In genomic region chr3:17928502-17929145, GRCh38 we compare ENCODE assay signal across 17 cellular contexts.
A peak's percentile ranks its signal among the peaks of the same experiment; 100 is the strongest.
DNase-seq lines count a peak whose midpoint lies in the region; ATAC-seq and TF ChIP-seq lines count a peak whose summit lies in the region.
"Had no signal": no experiment of that assay in that cellular context is flagged by ENCODE, and none has a peak within 500 bp of the region (broad histone marks: within the 10 kb centered on the region; RNA-seq: fewer than 3 reads in every experiment).

No MANE protein-coding gene starts in this region.

- CTCF ChIA-PET in HEK293 (lab: Yijun Ruan, JAX) = interaction anchor here (0.6 kb wide), 1 partner anchor 68 kb away, joined by 3 read pairs; no protein-coding TSS in a partner anchor

- DNase-seq in left colon = no peak
- no peak for DNase-seq in SHP77 (lab: John Stamatoyannopoulos, UW)
- DNase-seq in stimulated activated CD4-positive, alpha-beta T cell treated with anti-CD3 and anti-CD28 coated beads, Interleukin-4, amount 100 ng/mL, for 24 hours = no peak
- DNase-seq in globus pallidus (ENCODE audit: low spot score) = no peak
- DNase-seq: C1 segment of cervical spinal cord; Calu3; CD4-positive, alpha-beta memory T cell; COR-L47; DMS53; DMS79 treated with DMSO at 0.1 percent for 48 hours; GF-D8; GOT3; H7; HCEC 1CT had no signal

- no peaks in the 10 kb centered on the region for H3K36me3 ChIP-seq in BLaER1
- H3K36me3 ChIP-seq in HEK293 (ENCODE audit: control insufficient read depth in 2 of 2, insufficient read depth in 1 of 2, low read length in 2 of 2) = no peaks in the 10 kb centered on the region

- H3K4me3 ChIP-seq in BLaER1 = no peak overlapping the region
- no peak overlapping the region for H3K4me3 ChIP-seq in HEK293 (ENCODE audit: low read depth, low read length)

- POLR2A ChIA-PET in HEK293 (lab: Yijun Ruan, JAX) = no interaction called here

- H3K9ac ChIP-seq in BLaER1 = no peak overlapping the region

- no peak for TF ChIP-seq CTCF in HEK293 (tag by site-specific recombination; IDR thresholded peaks at IDR 0.05)

- peaks cover 29% of the 10 kb centered on the region for H3K4me1 ChIP-seq in BLaER1
- no peaks in the 10 kb centered on the region for H3K4me1 ChIP-seq in HEK293 (ENCODE audit: control insufficient read depth, insufficient read depth, low read length)

- intact Hi-C loops in left colon (cut with DNase I, micrococcal nuclease) = no loop called here

- ATAC-seq in left colon = peak; percentile 85

- H4K20me1 ChIP-seq in BLaER1 = no peaks in the 10 kb centered on the region

- H3K27ac ChIP-seq in BLaER1 = no peak overlapping the region
- no peak overlapping the region for H3K27ac ChIP-seq in HEK293 (ENCODE audit: extremely low read depth, low read depth, low read length)
- H3K27ac ChIP-seq: 22Rv1 had no signal

- H3K27me3 ChIP-seq in BLaER1 = no peaks in the 10 kb centered on the region

- H3K9me3 ChIP-seq in BLaER1 (peaks cover 18% of the 10 kb centered on the region), HEK293 (ENCODE audit: control insufficient read depth, insufficient read depth, low read depth, low read length) (no peaks in the 10 kb centered on the region)

- H3K4me2 ChIP-seq in BLaER1 = peak overlapping the region; percentile 67

TF ChIP-seq in HEK293, 187 proteins besides CTCF, POLR2A, EP300 and RAD21:
- TF ChIP-seq ZBTB10 (tag by site-specific recombination; IDR thresholded peaks at IDR 0.05) (no peak), ZNF596 (tag by site-specific recombination; IDR thresholded peaks at IDR 0.05) (peak; percentile 80)
TF ChIP-seq in HEK293: peak in this region for 1.
